ENCODE assay signal across 1 cellular context in the genomic region with DNA sequence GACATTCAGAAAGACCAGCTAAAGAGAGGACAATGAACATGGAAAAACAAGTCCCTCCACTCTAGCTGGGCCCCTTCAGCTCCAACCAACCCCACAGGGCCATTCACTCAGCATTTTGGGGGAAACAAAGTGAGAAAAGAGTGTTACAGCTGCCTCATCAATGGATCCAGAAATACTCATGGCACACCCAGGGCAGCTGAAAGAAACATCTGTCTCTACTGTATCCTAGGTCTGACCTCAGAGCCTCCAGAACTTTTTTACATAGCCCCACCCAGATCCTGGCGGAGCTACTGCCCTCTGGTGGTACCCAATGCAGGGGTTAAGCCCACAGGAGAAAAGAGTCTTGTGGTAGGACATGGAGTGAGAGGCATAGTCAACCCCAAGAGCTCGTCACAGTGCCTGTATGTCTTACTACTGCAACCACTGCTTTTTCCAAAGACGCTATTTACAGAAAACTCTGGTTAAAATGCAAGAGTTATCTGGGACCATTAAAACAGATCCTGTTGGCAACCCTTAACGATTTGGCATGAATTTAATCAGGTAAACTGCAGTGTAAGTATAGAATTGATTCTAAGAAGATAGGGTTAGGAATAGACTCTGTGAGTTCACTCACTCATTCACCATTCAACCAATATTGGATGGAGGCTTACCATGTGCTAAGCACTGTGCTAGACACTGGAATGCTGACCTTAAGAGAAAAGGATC.
TF ChIP-seq lines count a peak whose summit lies in the region.

No MANE protein-coding gene starts in this region.

TF ChIP-seq in HepG2, 621 proteins besides CTCF, POLR2A, EP300 and RAD21 (continued from another document):
- TF ChIP-seq, protein P1, sequence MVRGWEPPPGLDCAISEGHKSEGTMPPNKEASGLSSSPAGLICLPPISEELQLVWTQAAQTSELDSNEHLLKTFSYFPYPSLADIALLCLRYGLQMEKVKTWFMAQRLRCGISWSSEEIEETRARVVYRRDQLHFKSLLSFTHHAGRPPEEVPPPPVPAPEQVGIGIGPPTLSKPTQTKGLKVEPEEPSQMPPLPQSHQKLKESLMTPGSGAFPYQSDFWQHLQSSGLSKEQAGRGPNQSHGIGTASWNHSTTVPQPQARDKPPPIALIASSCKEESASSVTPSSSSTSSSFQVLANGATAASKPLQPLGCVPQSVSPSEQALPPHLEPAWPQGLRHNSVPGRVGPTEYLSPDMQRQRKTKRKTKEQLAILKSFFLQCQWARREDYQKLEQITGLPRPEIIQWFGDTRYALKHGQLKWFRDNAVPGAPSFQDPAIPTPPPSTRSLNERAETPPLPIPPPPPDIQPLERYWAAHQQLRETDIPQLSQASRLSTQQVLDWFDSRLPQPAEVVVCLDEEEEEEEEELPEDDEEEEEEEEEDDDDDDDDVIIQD (CRISPR knock-in tag; IDR thresholded peaks at IDR 0.05; ENCODE audit: low read depth) = peak; percentile 57; the same call in 1 of the 2 replicates
- TF ChIP-seq ZNF552 (CRISPR knock-in tag; IDR thresholded peaks at IDR 0.05; ENCODE audit: borderline replicate concordance) (no peak), FOXO1 (CRISPR knock-in tag; IDR thresholded peaks at IDR 0.05) (no peak), ZFP36L1 (CRISPR knock-in tag; IDR thresholded peaks at IDR 0.05) (0 out of 2 replicates have a peak, but pooled peaks have one; percentile 21), SALL1 (CRISPR knock-in tag; IDR thresholded peaks at IDR 0.05) (no peak)
- TF ChIP-seq, protein P2, sequence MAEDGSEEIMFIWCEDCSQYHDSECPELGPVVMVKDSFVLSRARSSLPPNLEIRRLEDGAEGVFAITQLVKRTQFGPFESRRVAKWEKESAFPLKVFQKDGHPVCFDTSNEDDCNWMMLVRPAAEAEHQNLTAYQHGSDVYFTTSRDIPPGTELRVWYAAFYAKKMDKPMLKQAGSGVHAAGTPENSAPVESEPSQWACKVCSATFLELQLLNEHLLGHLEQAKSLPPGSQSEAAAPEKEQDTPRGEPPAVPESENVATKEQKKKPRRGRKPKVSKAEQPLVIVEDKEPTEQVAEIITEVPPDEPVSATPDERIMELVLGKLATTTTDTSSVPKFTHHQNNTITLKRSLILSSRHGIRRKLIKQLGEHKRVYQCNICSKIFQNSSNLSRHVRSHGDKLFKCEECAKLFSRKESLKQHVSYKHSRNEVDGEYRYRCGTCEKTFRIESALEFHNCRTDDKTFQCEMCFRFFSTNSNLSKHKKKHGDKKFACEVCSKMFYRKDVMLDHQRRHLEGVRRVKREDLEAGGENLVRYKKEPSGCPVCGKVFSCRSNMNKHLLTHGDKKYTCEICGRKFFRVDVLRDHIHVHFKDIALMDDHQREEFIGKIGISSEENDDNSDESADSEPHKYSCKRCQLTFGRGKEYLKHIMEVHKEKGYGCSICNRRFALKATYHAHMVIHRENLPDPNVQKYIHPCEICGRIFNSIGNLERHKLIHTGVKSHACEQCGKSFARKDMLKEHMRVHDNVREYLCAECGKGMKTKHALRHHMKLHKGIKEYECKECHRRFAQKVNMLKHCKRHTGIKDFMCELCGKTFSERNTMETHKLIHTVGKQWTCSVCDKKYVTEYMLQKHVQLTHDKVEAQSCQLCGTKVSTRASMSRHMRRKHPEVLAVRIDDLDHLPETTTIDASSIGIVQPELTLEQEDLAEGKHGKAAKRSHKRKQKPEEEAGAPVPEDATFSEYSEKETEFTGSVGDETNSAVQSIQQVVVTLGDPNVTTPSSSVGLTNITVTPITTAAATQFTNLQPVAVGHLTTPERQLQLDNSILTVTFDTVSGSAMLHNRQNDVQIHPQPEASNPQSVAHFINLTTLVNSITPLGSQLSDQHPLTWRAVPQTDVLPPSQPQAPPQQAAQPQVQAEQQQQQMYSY (CRISPR knock-in tag; IDR thresholded peaks at IDR 0.05) = no peak
- TF ChIP-seq, protein P3, sequence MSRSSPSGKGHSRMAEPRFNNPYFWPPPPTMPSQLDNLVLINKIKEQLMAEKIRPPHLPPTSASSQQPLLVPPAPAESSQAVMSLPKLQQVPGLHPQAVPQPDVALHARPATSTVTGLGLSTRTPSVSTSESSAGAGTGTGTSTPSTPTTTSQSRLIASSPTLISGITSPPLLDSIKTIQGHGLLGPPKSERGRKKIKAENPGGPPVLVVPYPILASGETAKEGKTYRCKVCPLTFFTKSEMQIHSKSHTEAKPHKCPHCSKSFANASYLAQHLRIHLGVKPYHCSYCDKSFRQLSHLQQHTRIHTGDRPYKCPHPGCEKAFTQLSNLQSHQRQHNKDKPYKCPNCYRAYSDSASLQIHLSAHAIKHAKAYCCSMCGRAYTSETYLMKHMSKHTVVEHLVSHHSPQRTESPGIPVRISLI (CRISPR knock-in tag; IDR thresholded peaks at IDR 0.05; ENCODE audit: borderline replicate concordance) = peak; percentile 74; the same call in 1 of the 2 replicates
TF ChIP-seq in HepG2: peak in this region for 76.
